Comparison of ENCODE assay signal across 8 cellular contexts in genomic region chr12:54251667-54252284, GRCh38. TPM values are rescaled to one million over a fixed set of nuclear protein-coding genes. Genes with fewer than 3 reads are reported as not detected.
DNase-seq lines count a peak whose midpoint lies in the region; ATAC-seq, FAIRE-seq and TF ChIP-seq lines count a peak whose summit lies in the region.

No MANE protein-coding gene starts in this region.

- BruUV-seq in HCT116 (replicated peaks; lab: Mats Ljungman, UMichigan) = no TSS peak

- TF ChIP-seq EP300 in neural cell (conservative IDR thresholded peaks at IDR 0.05; ENCODE audit: poor library complexity, severe bottlenecking) = no peak

- H3K9me2 ChIP-seq in HCT116 (ENCODE audit: insufficient read depth) = no peaks in the 10 kb centered on the region
- H3K9me2 ChIP-seq in neural cell (ENCODE audit: insufficient read depth, low read length) = no peaks in the 10 kb centered on the region

- TF ChIP-seq RAD21 in HCT116 (IDR thresholded peaks at IDR 0.05; ENCODE audit: low read depth) (peak; percentile 66), neural cell (conservative IDR thresholded peaks at IDR 0.05) (peak; percentile 61)

- no peaks in the 10 kb centered on the region for H3K9me3 Mint-ChIP-seq in endodermal cell

- DNase-seq in D721Med (ENCODE audit: insufficient read length, low spot score) (no peak), HCT116 (ENCODE audit: low read depth, low spot score) (peak; percentile 37), RKO (ENCODE audit: low spot score) (peak; percentile 60), endodermal cell (no peak), UCSD-AML1 (lab: John Stamatoyannopoulos, UW; ENCODE audit: unreplicated experiment) (no peak), amygdala (lab: John Stamatoyannopoulos, UW) (no peak)

- H3K4me1 ChIP-seq in HCT116 (ENCODE audit: control insufficient read depth in 1 of 2, insufficient read depth in 2 of 2, low read length in 2 of 2) (peaks cover 12 to 13% of the 10 kb centered on the region in 2 experiments), endodermal cell (ENCODE audit: control insufficient read depth, insufficient read depth, low read length) (no peaks in the 10 kb centered on the region)

- ATAC-seq in HCT116 (peak; percentile 64), GM19397 (IDR thresholded peaks at IDR 0.05; ENCODE audit: unreplicated experiment) (no peak)

- H3K9me3 ChIP-seq in HCT116 (ENCODE audit: control insufficient read depth in 1 of 2, insufficient read depth in 1 of 2, low read depth in 1 of 2, low read length in 2 of 2) (no peaks in the 10 kb centered on the region), endodermal cell (ENCODE audit: control insufficient read depth, low read length) (no peaks in the 10 kb centered on the region), neural cell (ENCODE audit: low read length) (no peaks in the 10 kb centered on the region)

- no peak overlapping the region for H3K4me3 Mint-ChIP-seq in endodermal cell

- H3K27me3 Mint-ChIP-seq in endodermal cell (ENCODE audit: insufficient read depth) = no peaks in the 10 kb centered on the region

- 100% methylated on average over 1 of the region's 1 CpG for WGBS in endodermal cell (ENCODE audit: insufficient coverage in 1 of 2, insufficient read length in 1 of 2), 2 experiments

- no peak overlapping the region for H3K9ac ChIP-seq in HCT116 (ENCODE audit: low read length)
- H3K9ac ChIP-seq in endodermal cell (ENCODE audit: extremely low read depth, low read length, poor library complexity, severe bottlenecking) = no peak overlapping the region
- no peak overlapping the region for H3K9ac ChIP-seq in neural cell (ENCODE audit: low read length)

- peaks cover 9 to 20% of the 10 kb centered on the region in 2 experiments; a peak in 3 of 4 replicates for H3K36me3 ChIP-seq in HCT116 (ENCODE audit: control insufficient read depth in 1 of 2, insufficient read depth in 2 of 2, low read length in 2 of 2)
- H3K36me3 ChIP-seq in endodermal cell (ENCODE audit: control insufficient read depth, insufficient read depth, low read length) = peaks cover 80% of the 10 kb centered on the region
- H3K36me3 ChIP-seq in neural cell (ENCODE audit: insufficient read depth, low read length) = peaks cover 3% of the 10 kb centered on the region

- POLR2A ChIA-PET in HCT116 (lab: Charles Lee) = interaction anchor here (0.7 to 1.7 kb wide), 10 partner anchors 8 to 109 kb away, joined by 3 to 17 read pairs (median 5); partner anchors contain the start of genes CBX5, COPZ1 and HNRNPA1

- CTCF ChIA-PET in HCT116 (lab: Charles Lee) = interaction anchor here (0.6 to 2.8 kb wide), 28 partner anchors 8 to 495 kb away, joined by 3 to 17 read pairs (median 4); partner anchors contain the start of genes COPZ1 and HNRNPA1

- H3K27ac ChIP-seq in HCT116 (ENCODE audit: low read depth, low read length) (no peak overlapping the region), endodermal cell (ENCODE audit: low read depth, low read length) (no peak overlapping the region), neural cell (ENCODE audit: low read length) (no peak overlapping the region)

- H4K20me1 ChIP-seq in HCT116 (ENCODE audit: insufficient read depth) (no peaks in the 10 kb centered on the region), neural cell (ENCODE audit: insufficient read depth) (no peaks in the 10 kb centered on the region)

- H3K79me2 ChIP-seq in HCT116 (ENCODE audit: insufficient read depth, low read length) (peaks cover 8% of the 10 kb centered on the region; the same call in 1 of the 2 replicates), neural cell (replicated peaks; ENCODE audit: insufficient read depth, low read length) (peaks cover 60% of the 10 kb centered on the region)

- H3K27ac Mint-ChIP-seq in endodermal cell = peak overlapping the region; percentile 6

- no peak for FAIRE-seq in D721Med (lab: Jason Lieb, UNC)

- H3F3A ChIP-seq in neural cell (ENCODE audit: insufficient read depth, low read length, poor library complexity, severe bottlenecking) = no peaks in the 10 kb centered on the region

- TF ChIP-seq CTCF in D721Med (IDR thresholded peaks at IDR 0.05; ENCODE audit: insufficient read depth, missing control alignments) = peak; percentile 73
- TF ChIP-seq CTCF in HCT116 (IDR thresholded peaks at IDR 0.05 in 2 of 3, conservative IDR thresholded peaks at IDR 0.05 in 1 of 3; ENCODE audit: borderline replicate concordance in 1 of 3, insufficient read depth in 1 of 3, low read depth in 2 of 3, low read length in 2 of 3) = peak; percentile 64 to 75 (median 64); a peak in 5 of 6 replicates
- TF ChIP-seq CTCF in endodermal cell (conservative IDR thresholded peaks at IDR 0.05) = peak; percentile 86
- TF ChIP-seq CTCF in neural cell (IDR thresholded peaks at IDR 0.05; ENCODE audit: poor library complexity, severe bottlenecking) = peak; percentile 63

- no peaks in the 10 kb centered on the region for H3K27me3 ChIP-seq in HCT116 (ENCODE audit: insufficient read depth, low read length)
- no peaks in the 10 kb centered on the region for H3K27me3 ChIP-seq in endodermal cell (ENCODE audit: control insufficient read depth, insufficient read depth, low read length, poor library complexity, severe bottlenecking)
- no peaks in the 10 kb centered on the region for H3K27me3 ChIP-seq in neural cell (ENCODE audit: insufficient read depth, low read depth, low read length)

- H3K4me3 ChIP-seq in HCT116 (replicated peaks in 1 of 2; ENCODE audit: low read depth in 1 of 2, low read length in 2 of 2) (no peak overlapping the region), endodermal cell (ENCODE audit: low read length) (no peak overlapping the region), neural cell (ENCODE audit: low read length) (no peak overlapping the region)

- H3K4me1 Mint-ChIP-seq in endodermal cell = no peaks in the 10 kb centered on the region

- RAD21 ChIA-PET in HCT116 (lab: Charles Lee; ENCODE audit: low non-redundant PET in 1 of 2, low total read pairs in 2 of 2, uncharacterized antibody in 2 of 2, unreplicated experiment in 2 of 2) = interaction anchor here in 1 of 2 experiments (1.3 kb wide), 1 partner anchor 28 kb away, joined by 4 read pairs; the partner anchor contains the start of gene CBX5

- H3K36me3 Mint-ChIP-seq in endodermal cell (ENCODE audit: low read depth) = peaks cover 72% of the 10 kb centered on the region

- intact Hi-C loops in HCT116 (cut with micrococcal nuclease) = loop anchor here (1.0 to 2.0 kb wide), 2 partner anchors 27 to 109 kb away; no protein-coding TSS in a partner anchor

- no peak overlapping the region for H2AFZ ChIP-seq in HCT116 (ENCODE audit: low read depth, low read length, poor library complexity, severe bottlenecking)
- no peak overlapping the region for H2AFZ ChIP-seq in neural cell (ENCODE audit: low read depth, low read length)

- TF ChIP-seq POLR2A in HCT116 (IDR thresholded peaks at IDR 0.05; ENCODE audit: borderline replicate concordance, extremely low read depth, insufficient read depth, insufficient read length) = no peak

- H3K4me2 ChIP-seq in HCT116 (ENCODE audit: low read length) = no peak overlapping the region
- no peak overlapping the region for H3K4me2 ChIP-seq in neural cell (ENCODE audit: low read length)

TF ChIP-seq in HCT116, 20 proteins besides CTCF, POLR2A, EP300 and RAD21 (continues in another document):
- TF ChIP-seq MAX (IDR thresholded peaks at IDR 0.05) (no peak), EGR1 (IDR thresholded peaks at IDR 0.05; ENCODE audit: low read depth) (no peak)

TF ChIP-seq in neural cell, 6 proteins besides CTCF, POLR2A, EP300 and RAD21:
- TF ChIP-seq TAF1 (IDR thresholded peaks at IDR 0.05; ENCODE audit: low read depth) = no peak
- no peak for TF ChIP-seq REST (IDR thresholded peaks at IDR 0.05; ENCODE audit: borderline replicate concordance)
- TF ChIP-seq MXI1 (conservative IDR thresholded peaks at IDR 0.05; ENCODE audit: poor library complexity, severe bottlenecking) = no peak
- peak; percentile 67 for TF ChIP-seq SMC3 (conservative IDR thresholded peaks at IDR 0.05; ENCODE audit: poor library complexity)

RNA-seq across cellular contexts. Expression of gene CBX5, which starts 28.1 kb away (rescaled TPM):
- 72.3 TPM for total RNA-seq in HCT116 (2021; ENCODE audit: unreplicated experiment)
- 9.7 and 16.1 TPM in 2 replicates for polyA plus RNA-seq in HCT116 (2012)
- 100 to 1,000 TPM; 230 to 341 TPM for total RNA-seq in endodermal cell
- polyA plus RNA-seq in endodermal cell (2013, experiment 1 of 2) = 106 TPM
- 117 TPM for polyA plus RNA-seq in endodermal cell (2013, experiment 2 of 2)
- polyA plus RNA-seq in neural cell = 57.1 and 64.0 TPM in 2 replicates
- 270 and 337 TPM in 2 replicates for polyA minus RNA-seq in neural cell

RNA-seq across cellular contexts. Expression of gene HNRNPA1, which starts 28.8 kb away (rescaled TPM):
- total RNA-seq in HCT116 (2021; ENCODE audit: unreplicated experiment) (1,878 TPM), endodermal cell (1,000 to 10,000 TPM; 2,414 to 2,488 TPM)
- polyA plus RNA-seq in HCT116 (2012) = 1,517 and 1,973 TPM in 2 replicates
- 3,140 TPM for polyA plus RNA-seq in endodermal cell (2013, experiment 1 of 2)
- 2,763 TPM for polyA plus RNA-seq in endodermal cell (2013, experiment 2 of 2)
- polyA plus RNA-seq in neural cell = 526 and 613 TPM in 2 replicates
- polyA minus RNA-seq in neural cell = 448 and 468 TPM in 2 replicates

RNA-seq across cellular contexts. Expression of gene NFE2, which starts 49.0 kb away (rescaled TPM):
- 1.3 TPM for total RNA-seq in HCT116 (2021; ENCODE audit: unreplicated experiment)
- polyA plus RNA-seq in HCT116 (2012) = 0.69 and 0.81 TPM in 2 replicates
- total RNA-seq in endodermal cell = 1 to 10 TPM; 2.7 TPM
- polyA plus RNA-seq in endodermal cell (2013, experiment 1 of 2) = 1.8 TPM
- 1.6 TPM for polyA plus RNA-seq in endodermal cell (2013, experiment 2 of 2)
- polyA plus RNA-seq in neural cell = not detected in 2 replicates
- not detected in 2 replicates for polyA minus RNA-seq in neural cell

Comparison
In these comparisons a context has a peak if more than half of its experiments do, and no peak if none do; other contexts are left out.
1. DNase-seq: peak in HCT116 (single experiment) and RKO (single experiment); none in D721Med (single experiment), endodermal cell (single experiment), UCSD-AML1 (single experiment) and amygdala (0 of 56).
2. Peak in every context shown above with its lines, with median percentiles within 50 percentile points of each other: CTCF ChIP-seq.